ENCODE assay signal across 14 cellular contexts in the genomic region with DNA sequence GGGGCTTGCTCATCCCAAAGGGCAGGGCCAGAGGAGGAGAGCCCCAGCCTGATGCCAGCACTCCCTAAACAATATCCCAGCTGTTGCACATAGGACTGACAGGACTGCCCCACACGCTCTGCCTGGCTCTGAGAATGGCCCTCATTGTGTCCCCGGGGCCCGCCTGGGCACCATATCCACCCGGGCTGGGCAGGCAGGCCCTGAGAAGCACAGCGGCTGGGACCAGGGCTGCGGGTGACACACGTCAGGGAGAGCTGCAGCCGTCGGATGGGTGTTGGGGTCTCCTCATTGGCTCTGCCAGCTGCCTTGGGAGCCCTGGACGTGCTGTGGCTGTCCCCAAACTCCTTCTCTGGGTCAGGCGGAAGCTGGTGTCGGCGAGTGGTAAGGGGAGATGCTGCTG. TPM values are rescaled to one million over a fixed set of nuclear protein-coding genes. Genes with fewer than 3 reads are reported as not detected.
DNase-seq lines count a peak whose midpoint lies in the region; ATAC-seq and TF ChIP-seq lines count a peak whose summit lies in the region.
"Had no signal": no experiment of that assay in that cellular context is flagged by ENCODE, and none has a peak within 500 bp of the region (broad histone marks: within the 10 kb centered on the region; RNA-seq: fewer than 3 reads in every experiment).

No MANE protein-coding gene starts in this region.

- H3K4ac ChIP-seq in mesendoderm (ENCODE audit: low read depth, low read length), result no peak overlapping the region

- no peak for TF ChIP-seq POLR2A in spleen (IDR thresholded peaks at IDR 0.05)

- H3K27ac ChIP-seq in HUES6 (ENCODE audit: low read depth, low read length) (peak overlapping the region; percentile 95; the same call in 1 of the 2 replicates), duodenal mucosa (ENCODE audit: low read depth, low read length) (peak overlapping the region; percentile 45), mesendoderm (ENCODE audit: low read depth, low read length) (peak overlapping the region; percentile 68), spleen (peak overlapping the region in 7 of 8 donors; percentile 79 to 91 (median 86)), OCI-LY7 (ENCODE audit: low read depth, low read length, poor library complexity, severe bottlenecking) (no peak overlapping the region)

- peaks cover 71% of the 10 kb centered on the region for H3K4me1 ChIP-seq in HUES6 (ENCODE audit: control insufficient read depth, insufficient read depth, low read length)
- peaks cover 61 to 74% of the 10 kb centered on the region in 2 donors for H3K4me1 ChIP-seq in duodenal mucosa (ENCODE audit: control insufficient read depth in 1 of 2, insufficient read depth in 2 of 2, low read length in 2 of 2)
- H3K4me1 ChIP-seq in mesendoderm (ENCODE audit: control insufficient read depth, low read depth, low read length), result peaks cover 23% of the 10 kb centered on the region
- H3K4me1 ChIP-seq in spleen, result peaks cover 35 to 96% (median 81%) of the 10 kb centered on the region in 6 donors
- H3K4me1 ChIP-seq in OCI-LY7 (ENCODE audit: insufficient read depth, low read length, poor library complexity, severe bottlenecking), result peaks cover 30% of the 10 kb centered on the region

- no TSS peak for BruUV-seq in OCI-LY7 (replicated peaks; lab: Mats Ljungman, UMichigan)

- TF ChIP-seq CTCF in spleen (IDR thresholded peaks at IDR 0.05 in 8 of 11, conservative IDR thresholded peaks at IDR 0.05 in 3 of 11) (no peak), OCI-LY7 (conservative IDR thresholded peaks at IDR 0.05; ENCODE audit: low read length) (no peak)

- no peak overlapping the region for H2AK5ac ChIP-seq in mesendoderm (ENCODE audit: low read length)

- H3K36me3 ChIP-seq in HUES6 (ENCODE audit: control insufficient read depth, insufficient read depth, low read length) (peaks cover 39% of the 10 kb centered on the region), duodenal mucosa (ENCODE audit: control insufficient read depth in 1 of 2, insufficient read depth in 2 of 2, low read length in 2 of 2) (peaks cover 0 to 12% of the 10 kb centered on the region in 2 donors), mesendoderm (ENCODE audit: control insufficient read depth, insufficient read depth, low read length) (peaks cover 2% of the 10 kb centered on the region), spleen (peaks cover 0 to 9% (median 1%) of the 10 kb centered on the region in 6 donors), OCI-LY7 (ENCODE audit: insufficient read depth, low read length) (no peaks in the 10 kb centered on the region)

- no peak overlapping the region for H3K23ac ChIP-seq in mesendoderm (ENCODE audit: low read length)

- WGBS in mesendoderm (ENCODE audit: extremely low coverage, insufficient coverage, low lambda C conversion rate), result no CpG with 5 or more reads among the region's 13 CpGs
- 54 to 82% (median 71%) methylated on average over 11 to 13 of the region's 13 CpGs for WGBS in spleen, 5 donors

- no peak overlapping the region for H3K4me2 ChIP-seq in mesendoderm (ENCODE audit: low read length)
- H3K4me2 ChIP-seq in OCI-LY7 (ENCODE audit: low read length), result no peak overlapping the region

- no peak overlapping the region for H2AFZ ChIP-seq in OCI-LY7 (ENCODE audit: low read length)

- H2BK15ac ChIP-seq in mesendoderm (replicated peaks; ENCODE audit: low read depth), result no peak overlapping the region

- intact Hi-C loops in spleen (cut with DNase I; ENCODE audit: low total_unique reads) (no loop called here), OCI-LY7 (cut with micrococcal nuclease; ENCODE audit: unreplicated experiment) (no loop called here)

- H2BK120ac ChIP-seq in mesendoderm (ENCODE audit: low read depth, low read length), result no peak overlapping the region

- no peaks in the 10 kb centered on the region for H3K27me3 ChIP-seq in HUES6 (ENCODE audit: control insufficient read depth, insufficient read depth, low read length)
- no peaks in the 10 kb centered on the region for H3K27me3 ChIP-seq in duodenal mucosa (ENCODE audit: control insufficient read depth in 1 of 2, insufficient read depth in 2 of 2, low read length in 2 of 2)
- H3K27me3 ChIP-seq in mesendoderm (ENCODE audit: insufficient read depth, low read length, poor library complexity), result no peaks in the 10 kb centered on the region
- H3K27me3 ChIP-seq in spleen (replicated peaks in 1 of 7), result peaks cover 0 to 90% (median 26%) of the 10 kb centered on the region in 7 donors

- DNase-seq in mesendoderm (no peak), spleen (no peak), NCI-H1694 (lab: John Stamatoyannopoulos, UW) (no peak), OCI-LY7 (ENCODE audit: low spot score) (no peak)
- DNase-seq: activated T-cell treated with anti-CD3 and anti-CD28 coated beads for 4 hours; CD8-positive, alpha-beta memory T cell; cortex of kidney; NCI-H748 treated with DMSO at 0.1 percent for 48 hours; stimulated activated naive CD4-positive, alpha-beta T cell treated with Interleukin-2 at 50 U/mL for 16 hours had no signal

- no peak overlapping the region for H3K18ac ChIP-seq in mesendoderm (ENCODE audit: low read length)

- peaks cover 85% of the 10 kb centered on the region for H3K79me2 ChIP-seq in mesendoderm (ENCODE audit: control insufficient read depth, insufficient read depth, low read length)
- H3K79me2 ChIP-seq in OCI-LY7 (ENCODE audit: insufficient read depth, low read depth, low read length), result no peaks in the 10 kb centered on the region

- CTCF ChIA-PET in OCI-LY7 (lab: Charles Lee; ENCODE audit: unreplicated experiment), result no interaction called here

- H3K79me1 ChIP-seq in mesendoderm (ENCODE audit: low read length), result peaks cover 30% of the 10 kb centered on the region

- peak overlapping the region; percentile 20 for H3K9ac ChIP-seq in HUES6 (ENCODE audit: low read length)
- peak overlapping the region in 1 of 2 donors; percentile 7 for H3K9ac ChIP-seq in duodenal mucosa (ENCODE audit: low read depth in 1 of 2, low read length in 2 of 2)
- peak overlapping the region; percentile 22 for H3K9ac ChIP-seq in mesendoderm (ENCODE audit: low read length)

- H2BK5ac ChIP-seq in mesendoderm (ENCODE audit: low read length), result no peak overlapping the region

- no peak overlapping the region for H4K5ac ChIP-seq in mesendoderm (ENCODE audit: low read length)

- no peaks in the 10 kb centered on the region for H4K20me1 ChIP-seq in OCI-LY7 (ENCODE audit: insufficient read depth, low read length)

- H3K9me2 ChIP-seq in OCI-LY7 (ENCODE audit: insufficient read depth, low read length), result no peaks in the 10 kb centered on the region

- H3K4me3 ChIP-seq in HUES6 (ENCODE audit: low read depth, low read length) (no peak overlapping the region), duodenal mucosa (ENCODE audit: low read depth in 1 of 2, low read length in 2 of 2) (no peak overlapping the region), mesendoderm (ENCODE audit: low read length) (no peak overlapping the region), spleen (no peak overlapping the region), OCI-LY7 (ENCODE audit: low read depth, low read length, poor library complexity, severe bottlenecking) (no peak overlapping the region)

- no peak overlapping the region for H4K8ac ChIP-seq in mesendoderm (ENCODE audit: low read depth, low read length)

- ATAC-seq in HG03571 (IDR thresholded peaks at IDR 0.05; ENCODE audit: unreplicated experiment) (no peak), GM19035 (IDR thresholded peaks at IDR 0.05; ENCODE audit: unreplicated experiment) (no peak)

- H3K9me3 ChIP-seq in HUES6 (ENCODE audit: control insufficient read depth, insufficient read depth, low read depth, low read length) (no peaks in the 10 kb centered on the region), duodenal mucosa (ENCODE audit: control insufficient read depth in 1 of 2, low read length in 2 of 2) (no peaks in the 10 kb centered on the region), spleen (no peaks in the 10 kb centered on the region), OCI-LY7 (ENCODE audit: low read length) (no peaks in the 10 kb centered on the region)

- H3K56ac ChIP-seq in mesendoderm (ENCODE audit: low read length), result peak overlapping the region; percentile 17

- POLR2A ChIA-PET in OCI-LY7 (lab: Charles Lee), result interaction anchor here (0.7 kb wide), 1 partner anchor 55 kb away, joined by 3 read pairs; no protein-coding TSS in a partner anchor

RNA-seq across cellular contexts. Expression of gene BCAR1, which starts 4.2 kb away (rescaled TPM):
- polyA plus RNA-seq in mesendoderm (2013, experiment 1 of 2), result 108 TPM
- polyA plus RNA-seq in mesendoderm (2013, experiment 2 of 2), result 108 TPM
- total RNA-seq in spleen, result 100 to 1,000 TPM in 3 of 7 donors, 10 to 100 TPM in 4; 62.2 to 164 (median 79.8) TPM
- polyA plus RNA-seq in spleen, result 10 to 100 TPM; 14.6 to 71.2 (median 29.7) TPM
- 10.0 and 11.7 TPM in 2 replicates for total RNA-seq in OCI-LY7 (2014; rRNA removed; shearing (Covaris generic))
- total RNA-seq in OCI-LY7 (2022), result 13.9 and 15.1 TPM in 2 replicates
- total RNA-seq: T-helper 2 cell treated with Interferon-gamma antibody and Interleukin-4, amounts not matched to agents 100 ng/mL and 5 ng/mL, for 36 hours had no signal
- polyA plus RNA-seq: CD8-positive, alpha-beta memory T cell had no signal

RNA-seq across cellular contexts. Expression of gene CTRB1, which starts 28.5 kb away (rescaled TPM):
- polyA plus RNA-seq in mesendoderm (2013, experiment 1 of 2), result not detected
- polyA plus RNA-seq in mesendoderm (2013, experiment 2 of 2), result 0.04 TPM
- total RNA-seq in spleen (10 to 100 TPM in 1 of 7 donors, 1 to 10 TPM in 4, not detected in 2; 2.2 to 25.2 (median 4.4) TPM), OCI-LY7 (2022) (not detected in 2 replicates)
- polyA plus RNA-seq in spleen, result 1 to 10 TPM in 2 of 3 donors, under 1 TPM in 1; 0.59 to 2.7 (median 1.5) TPM
- not detected in 2 replicates for total RNA-seq in OCI-LY7 (2014; rRNA removed; shearing (Covaris generic))
- total RNA-seq: CD8-positive, alpha-beta memory T cell; T-helper 2 cell treated with Interferon-gamma antibody and Interleukin-4, amounts not matched to agents 100 ng/mL and 5 ng/mL, for 36 hours had no signal
- polyA plus RNA-seq: CD8-positive, alpha-beta memory T cell had no signal

RNA-seq across cellular contexts. Expression of gene CTRB2, which starts 40.3 kb away (rescaled TPM):
- polyA plus RNA-seq in mesendoderm (2013, experiment 1 of 2), result 0.06 TPM
- not detected for polyA plus RNA-seq in mesendoderm (2013, experiment 2 of 2)
- total RNA-seq in spleen, result 10 to 100 TPM in 1 of 7 donors, 1 to 10 TPM in 5, not detected in 1; 1.3 to 11.8 (median 3.7) TPM
- polyA plus RNA-seq in spleen, result 1 to 10 TPM in 2 of 3 donors, under 1 TPM in 1; 0.58 to 1.3 (median 1.2) TPM
- total RNA-seq in OCI-LY7 (2014; rRNA removed; shearing (Covaris generic)), result not detected in 2 replicates
- not detected in 2 replicates for total RNA-seq in OCI-LY7 (2022)
- total RNA-seq: CD8-positive, alpha-beta memory T cell; T-helper 2 cell treated with Interferon-gamma antibody and Interleukin-4, amounts not matched to agents 100 ng/mL and 5 ng/mL, for 36 hours had no signal
- polyA plus RNA-seq: CD8-positive, alpha-beta memory T cell had no signal
